Comparison of ENCODE assay signal across 2 cellular contexts in genomic region chr15:92804610-92804936, GRCh38.
TF ChIP-seq lines count a peak whose summit lies in the region.
"Not testable (repeated sequence)": the region's sequence is repeated elsewhere in the genome, so short reads cannot be mapped to it uniquely, and the experiment has no call there.

No MANE protein-coding gene starts in this region.

TF ChIP-seq in A549, 52 proteins besides CTCF, POLR2A, EP300 and RAD21:
- TF ChIP-seq ZNF302 (CRISPR knock-in tag; IDR thresholded peaks at IDR 0.05): peak; percentile 83; the same call in 1 of the 2 replicates
- peak; percentile 94 for TF ChIP-seq HEYL (CRISPR knock-in tag; IDR thresholded peaks at IDR 0.05)
- TF ChIP-seq FOSB (CRISPR knock-in tag; IDR thresholded peaks at IDR 0.05): peak; percentile 91
- TF ChIP-seq HOXB5 (CRISPR knock-in tag; IDR thresholded peaks at IDR 0.05): peak; percentile 89
- TF ChIP-seq TP53 (CRISPR knock-in tag; IDR thresholded peaks at IDR 0.05): peak; percentile 87
- TF ChIP-seq HOXA7 (CRISPR knock-in tag; IDR thresholded peaks at IDR 0.05): peak; percentile 86; the same call in 1 of the 2 replicates
- peak; percentile 23 for TF ChIP-seq EHF (CRISPR knock-in tag; IDR thresholded peaks at IDR 0.05)
- peak; percentile 73; the same call in 1 of the 2 replicates for TF ChIP-seq HMGXB4 (CRISPR knock-in tag; IDR thresholded peaks at IDR 0.05; ENCODE audit: borderline replicate concordance)
- peak; percentile 86; the same call in 1 of the 2 replicates for TF ChIP-seq HOXB13 (CRISPR knock-in tag; IDR thresholded peaks at IDR 0.05; ENCODE audit: low read depth)
- TF ChIP-seq ATOH8 (CRISPR knock-in tag; IDR thresholded peaks at IDR 0.05; ENCODE audit: low read depth): peak; percentile 55; the same call in 1 of the 2 replicates
- peak; percentile 15; the same call in 1 of the 2 replicates for TF ChIP-seq ZSCAN20 (CRISPR knock-in tag; IDR thresholded peaks at IDR 0.05)

TF ChIP-seq in K562, 482 proteins besides CTCF, POLR2A, EP300 and RAD21:
- TF ChIP-seq ZNF592 (IDR thresholded peaks at IDR 0.05) (0 out of 2 replicates have a peak, but pooled peaks have one; percentile 47), NR2C2 (tag; IDR thresholded peaks at IDR 0.05) (peak; percentile 70; the same call in 1 of the 2 replicates), BRD4 (IDR thresholded peaks at IDR 0.05) (peak; percentile 60), TAF7 (tag; IDR thresholded peaks at IDR 0.05) (0 out of 2 replicates have a peak, but pooled peaks have one; percentile 58), PTRF (tag; IDR thresholded peaks at IDR 0.05) (peak; percentile 12; the same call in 1 of the 2 replicates), KDM1A (IDR thresholded peaks at IDR 0.05) (peak in 1 of 2 experiments; percentile 31; a peak in 1 of 4 replicates), ZEB2 (IDR thresholded peaks at IDR 0.05) (peak; percentile 22; the same call in 1 of the 2 replicates), NFRKB (IDR thresholded peaks at IDR 0.05; ENCODE audit: low read depth) (peak; percentile 88; the same call in 1 of the 2 replicates), OTX1 (CRISPR knock-in tag; IDR thresholded peaks at IDR 0.05) (peak; percentile 48; the same call in 1 of the 2 replicates), ZNF740 (tag; IDR thresholded peaks at IDR 0.05) (peak in 1 of 2 experiments; percentile 54; a peak in 1 of 4 replicates), NR2C1 (tag; IDR thresholded peaks at IDR 0.05) (0 out of 2 replicates have a peak, but pooled peaks have one; percentile 9), ATF1 (tag; IDR thresholded peaks at IDR 0.05) (0 out of 2 replicates have a peak, but pooled peaks have one; percentile 42), ARID4B (CRISPR knock-in tag; IDR thresholded peaks at IDR 0.05) (0 out of 2 replicates have a peak, but pooled peaks have one; percentile 30), NR4A1 (tag; IDR thresholded peaks at IDR 0.05) (peak; percentile 85; the same call in 1 of the 2 replicates), BCOR (IDR thresholded peaks at IDR 0.05) (peak; percentile 43; the same call in 1 of the 2 replicates), TEAD2 (tag; IDR thresholded peaks at IDR 0.05) (peak; percentile 0; the same call in 1 of the 2 replicates), LARP7 (IDR thresholded peaks at IDR 0.05) (peak; percentile 14; the same call in 1 of the 2 replicates), ZBTB40 (IDR thresholded peaks at IDR 0.05) (peak; percentile 36; the same call in 1 of the 2 replicates), THRB (CRISPR knock-in tag; conservative IDR thresholded peaks at IDR 0.05) (0 out of 2 replicates have a peak, but pooled peaks have one; percentile 75), HDAC8 (tag; IDR thresholded peaks at IDR 0.05) (peak; percentile 78), ZKSCAN8 (CRISPR knock-in tag; IDR thresholded peaks at IDR 0.05) (peak; percentile 8; the same call in 1 of the 2 replicates), TCF15 (CRISPR knock-in tag; IDR thresholded peaks at IDR 0.05) (peak; percentile 52; the same call in 1 of the 2 replicates), GTF2A2 (tag; IDR thresholded peaks at IDR 0.05) (peak; percentile 70; the same call in 1 of the 2 replicates), SMARCA5 (IDR thresholded peaks at IDR 0.05) (peak; percentile 83; the same call in 1 of the 2 replicates), NFXL1 (CRISPR knock-in tag; IDR thresholded peaks at IDR 0.05) (peak; percentile 74; the same call in 1 of the 2 replicates), CXXC5 (CRISPR knock-in tag; IDR thresholded peaks at IDR 0.05) (peak; percentile 3; the same call in 1 of the 2 replicates), DMBX1 (CRISPR knock-in tag; IDR thresholded peaks at IDR 0.05; ENCODE audit: borderline replicate concordance) (peak; percentile 48), ZNF175 (CRISPR knock-in tag; IDR thresholded peaks at IDR 0.05; ENCODE audit: low read depth) (peak; percentile 68)
- TF ChIP-seq NR2C2 (CRISPR knock-in tag; IDR thresholded peaks at IDR 0.05); ZNF740 (CRISPR knock-in tag; IDR thresholded peaks at IDR 0.05); NR2C1 (IDR thresholded peaks at IDR 0.05); ATF1 (CRISPR knock-in tag; IDR thresholded peaks at IDR 0.05); NR4A1 (CRISPR knock-in tag; IDR thresholded peaks at IDR 0.05); ZBTB40 (CRISPR knock-in tag; IDR thresholded peaks at IDR 0.05): not testable (repeated sequence)
TF ChIP-seq in K562: peak in this region for 28; not testable (repeated sequence) for 454.
